Comparison of ENCODE assay signal across 19 cellular contexts in the genomic region with DNA sequence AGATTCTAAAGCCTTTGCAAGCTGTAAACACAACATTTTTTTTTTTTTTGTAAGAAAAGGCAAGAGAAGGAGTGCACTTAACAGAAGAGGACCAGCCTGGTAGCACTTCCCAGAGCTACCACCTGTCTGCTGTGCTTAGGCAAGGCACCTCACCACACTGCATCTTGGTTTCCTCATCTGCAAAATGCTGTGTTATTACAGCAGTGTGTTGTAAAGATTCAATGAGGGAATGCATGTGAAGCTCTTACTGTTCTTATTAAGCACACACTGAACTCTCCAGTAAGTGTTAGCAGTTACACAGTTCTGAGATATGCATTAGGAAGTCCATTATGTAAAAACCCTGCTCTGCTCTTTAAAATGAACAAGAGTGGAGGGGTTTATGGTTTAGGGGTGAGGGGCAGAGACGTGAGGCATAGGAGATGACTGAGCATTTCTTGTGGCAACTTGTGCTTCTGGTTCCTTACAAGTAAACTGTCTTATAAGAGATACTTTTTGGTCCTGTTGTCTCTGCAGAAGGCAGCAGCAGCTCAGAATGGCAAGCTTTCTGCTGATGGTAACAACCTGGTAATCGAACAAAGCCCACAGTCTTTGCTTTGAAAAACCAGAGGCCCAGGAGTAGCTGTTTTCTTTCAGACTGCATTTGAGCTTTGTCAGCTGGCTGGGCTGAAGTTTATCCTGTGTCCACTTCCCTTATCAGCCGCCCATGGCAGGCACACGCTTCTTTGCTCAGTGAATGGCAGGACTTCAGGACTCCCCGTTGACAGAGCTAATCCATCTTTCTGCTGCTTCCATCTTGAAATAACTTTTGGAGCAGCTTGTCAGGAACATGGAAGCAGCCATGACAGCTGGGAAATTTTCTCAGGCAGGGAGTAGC.
DNase-seq lines count a peak whose midpoint lies in the region; ATAC-seq, FAIRE-seq and TF ChIP-seq lines count a peak whose summit lies in the region.
"Had no signal": no experiment of that assay in that cellular context is flagged by ENCODE, and none has a peak within 500 bp of the region (broad histone marks: within the 10 kb centered on the region; RNA-seq: fewer than 3 reads in every experiment).

No MANE protein-coding gene starts in this region.

- TF ChIP-seq POLR2A in ovary (IDR thresholded peaks at IDR 0.05): no peak

- CTCF ChIA-PET in activated naive CD4-positive, alpha-beta T cell treated with anti-CD3 and anti-CD28 coated beads for 36 hours (lab: Charles Lee): interaction anchor here (1.8 to 2.6 kb wide), 2 partner anchors 11 to 48 kb away, joined by 6 to 15 read pairs; no protein-coding TSS in a partner anchor

- H3K4me1 Mint-ChIP-seq in astrocyte (ENCODE audit: low read depth, unreplicated experiment) (peaks cover 15% of the 10 kb centered on the region), T-helper 17 cell (no peaks in the 10 kb centered on the region)
- no peaks in the 10 kb centered on the region for H3K4me1 Mint-ChIP-seq in activated naive CD4-positive, alpha-beta T cell treated with anti-CD3 and anti-CD28 coated beads for 36 hours (ENCODE audit: low read depth)
- H3K4me1 Mint-ChIP-seq: activated CD4-positive, alpha-beta T cell treated with anti-CD3 and anti-CD28 coated beads for 36 hours; naive B cell had no signal

- H4K20me1 ChIP-seq in GM23248 (ENCODE audit: insufficient read depth) (no peaks in the 10 kb centered on the region), astrocyte (ENCODE audit: insufficient read depth, low read length) (no peaks in the 10 kb centered on the region)

- no peak for ATAC-seq in T-helper 17 cell
- ATAC-seq: activated CD4-positive, alpha-beta T cell treated with anti-CD3 and anti-CD28 coated beads for 36 hours had no signal

- H3K9ac ChIP-seq in GM23248 (peak overlapping the region; percentile 27; the same call in 1 of the 2 replicates), astrocyte (ENCODE audit: low read length) (peak overlapping the region; percentile 45)
- H3K9ac ChIP-seq: KMS-11 had no signal

- no peaks in the 10 kb centered on the region for H3K27me3 ChIP-seq in GM23248 (replicated peaks; ENCODE audit: insufficient read depth)
- no peaks in the 10 kb centered on the region for H3K27me3 ChIP-seq in astrocyte (ENCODE audit: insufficient read depth, low read length)
- peaks cover 15% of the 10 kb centered on the region for H3K27me3 ChIP-seq in left ventricle myocardium inferior (ENCODE audit: low read depth)
- no peaks in the 10 kb centered on the region for H3K27me3 ChIP-seq in ovary

- in situ Hi-C loops in GM23248 (cut with MboI): no loop called here

- H2AFZ ChIP-seq in GM23248 (no peak overlapping the region), astrocyte (ENCODE audit: low read depth, low read length) (no peak overlapping the region)

- no peak for DNase-seq in GM23248
- DNase-seq in astrocyte (ENCODE audit: low read depth): peak; percentile 29
- DNase-seq in left ventricle myocardium inferior: peak; percentile 59
- peak in 3 of 5 donors; percentile 22 to 36 (median 31) for DNase-seq in ovary
- DNase-seq in RCC 7860 (ENCODE audit: low spot score): no peak
- no peak for DNase-seq in SW480 (ENCODE audit: low spot score)
- no peak for DNase-seq in T-helper 17 cell
- no peak for DNase-seq in activated naive CD4-positive, alpha-beta T cell treated with anti-CD3 and anti-CD28 coated beads for 36 hours
- DNase-seq: activated CD4-positive, alpha-beta T cell treated with anti-CD3 and anti-CD28 coated beads for 36 hours; activated T-cell treated with anti-CD3 and anti-CD28 coated beads, Interleukin-2, amount 50 U/mL, for 1 hour; Calu3; dorsolateral prefrontal cortex; naive B cell; NCI-H146; NCI-H524 had no signal

- peaks cover 42% of the 10 kb centered on the region for H3K4me1 ChIP-seq in GM23248 (ENCODE audit: insufficient read depth)
- peaks cover 28% of the 10 kb centered on the region for H3K4me1 ChIP-seq in astrocyte (ENCODE audit: insufficient read depth, low read length)
- peaks cover 21% of the 10 kb centered on the region for H3K4me1 ChIP-seq in left ventricle myocardium inferior
- peaks cover 12% of the 10 kb centered on the region for H3K4me1 ChIP-seq in ovary (ENCODE audit: insufficient read depth)

- H3K27ac ChIP-seq in GM23248 (peak overlapping the region; percentile 43), astrocyte (ENCODE audit: low read depth, low read length) (peak overlapping the region; percentile 4), left ventricle myocardium inferior (replicated peaks) (peak overlapping the region; percentile 60), ovary (peak overlapping the region in 1 of 2 donors; percentile 8)
- H3K27ac ChIP-seq: dorsolateral prefrontal cortex, KMS-11, skin epidermis had no signal

- TF ChIP-seq CTCF in astrocyte (IDR thresholded peaks at IDR 0.05; ENCODE audit: insufficient read depth, low read depth, low read length) (no peak), left ventricle myocardium inferior (IDR thresholded peaks at IDR 0.05; ENCODE audit: borderline replicate concordance) (no peak), ovary (IDR thresholded peaks at IDR 0.05) (no peak)

- no peaks in the 10 kb centered on the region for H3K36me3 ChIP-seq in GM23248 (ENCODE audit: low read depth)
- H3K36me3 ChIP-seq in astrocyte (ENCODE audit: insufficient read depth, low read length): no peaks in the 10 kb centered on the region
- no peaks in the 10 kb centered on the region for H3K36me3 ChIP-seq in left ventricle myocardium inferior
- H3K36me3 ChIP-seq in ovary: no peaks in the 10 kb centered on the region

- H3K4me3 ChIP-seq in GM23248 (no peak overlapping the region), astrocyte (ENCODE audit: insufficient read depth, low read depth, low read length) (no peak overlapping the region), left ventricle myocardium inferior (no peak overlapping the region), ovary (no peak overlapping the region)
- H3K4me3 ChIP-seq: dorsolateral prefrontal cortex, skin epidermis had no signal

- H3K27me3 Mint-ChIP-seq in astrocyte (ENCODE audit: low read depth, unreplicated experiment) (no peaks in the 10 kb centered on the region), T-helper 17 cell (no peaks in the 10 kb centered on the region)
- no peaks in the 10 kb centered on the region for H3K27me3 Mint-ChIP-seq in activated naive CD4-positive, alpha-beta T cell treated with anti-CD3 and anti-CD28 coated beads for 36 hours (ENCODE audit: low read depth)
- H3K27me3 Mint-ChIP-seq: activated CD4-positive, alpha-beta T cell treated with anti-CD3 and anti-CD28 coated beads for 36 hours; naive B cell had no signal

- 84 to 89% methylated on average over 5 of the region's 5 CpGs for WGBS in GM23248 (ENCODE audit: low coverage in 1 of 2, low lambda C conversion rate in 2 of 2, missing lambda C conversion rate in 2 of 2), 2 experiments
- 21 to 29% (median 28%) methylated on average over 5 of the region's 5 CpGs for WGBS in ovary, 3 donors

- peaks cover 46% of the 10 kb centered on the region for H3F3A ChIP-seq in GM23248 (ENCODE audit: insufficient read depth)

- peaks cover 2% of the 10 kb centered on the region for H3K9me3 Mint-ChIP-seq in astrocyte (ENCODE audit: unreplicated experiment)
- H3K9me3 Mint-ChIP-seq in activated naive CD4-positive, alpha-beta T cell treated with anti-CD3 and anti-CD28 coated beads for 36 hours: no peaks in the 10 kb centered on the region

- no peaks in the 10 kb centered on the region for H3K9me2 ChIP-seq in GM23248 (ENCODE audit: insufficient read depth)

- H3K36me3 Mint-ChIP-seq in astrocyte (ENCODE audit: low read depth, unreplicated experiment) (no peaks in the 10 kb centered on the region), T-helper 17 cell (ENCODE audit: low read depth) (no peaks in the 10 kb centered on the region)
- no peaks in the 10 kb centered on the region for H3K36me3 Mint-ChIP-seq in activated naive CD4-positive, alpha-beta T cell treated with anti-CD3 and anti-CD28 coated beads for 36 hours (ENCODE audit: low read depth)
- H3K36me3 Mint-ChIP-seq: naive B cell had no signal

- H3K79me2 ChIP-seq in GM23248 (ENCODE audit: insufficient read depth) (no peaks in the 10 kb centered on the region), astrocyte (ENCODE audit: insufficient read depth, low read length) (no peaks in the 10 kb centered on the region)

- intact Hi-C loops in left ventricle myocardium inferior (cut with micrococcal nuclease): no loop called here
- intact Hi-C loops in ovary (cut with DNase I): no loop called here
- intact Hi-C loops in activated naive CD4-positive, alpha-beta T cell treated with anti-CD3 and anti-CD28 coated beads for 36 hours (cut with micrococcal nuclease): loop anchor here (1.0 kb wide), 1 partner anchor 49 kb away; no protein-coding TSS in a partner anchor

- H3K4me3 Mint-ChIP-seq in astrocyte (ENCODE audit: unreplicated experiment) (no peak overlapping the region), T-helper 17 cell (no peak overlapping the region)
- H3K4me3 Mint-ChIP-seq in activated naive CD4-positive, alpha-beta T cell treated with anti-CD3 and anti-CD28 coated beads for 36 hours: no peak overlapping the region
- H3K4me3 Mint-ChIP-seq: activated CD4-positive, alpha-beta T cell treated with anti-CD3 and anti-CD28 coated beads for 36 hours; naive B cell had no signal

- no peak for FAIRE-seq in astrocyte (lab: Jason Lieb, UNC)
- FAIRE-seq in RCC 7860 (lab: Jason Lieb, UNC): no peak
- FAIRE-seq: frontal cortex, H1 had no signal

- H3K4me2 ChIP-seq in GM23248 (ENCODE audit: unreplicated experiment) (peak overlapping the region; percentile 43), astrocyte (ENCODE audit: low read length) (peak overlapping the region; percentile 26)
- H3K4me2 ChIP-seq: KMS-11 had no signal

- H3K9me3 ChIP-seq in GM23248 (ENCODE audit: low read depth) (no peaks in the 10 kb centered on the region), astrocyte (ENCODE audit: insufficient read depth, low read depth, low read length) (no peaks in the 10 kb centered on the region), left ventricle myocardium inferior (replicated peaks) (no peaks in the 10 kb centered on the region), ovary (no peaks in the 10 kb centered on the region), T-helper 17 cell (ENCODE audit: control insufficient read depth, low read length, poor library complexity, severe bottlenecking) (no peaks in the 10 kb centered on the region)

- TF ChIP-seq EP300 in ovary (IDR thresholded peaks at IDR 0.05): no peak

- H3K27ac Mint-ChIP-seq in astrocyte (ENCODE audit: unreplicated experiment) (peak overlapping the region; percentile 21), T-helper 17 cell (no peak overlapping the region)
- H3K27ac Mint-ChIP-seq in activated naive CD4-positive, alpha-beta T cell treated with anti-CD3 and anti-CD28 coated beads for 36 hours: no peak overlapping the region
- H3K27ac Mint-ChIP-seq: activated CD4-positive, alpha-beta T cell treated with anti-CD3 and anti-CD28 coated beads for 36 hours had no signal

Comparison
In these comparisons a context has a peak if more than half of its experiments do, and no peak if none do; other contexts are left out.
1. DNase-seq: peak in astrocyte (single experiment), left ventricle myocardium inferior (single experiment) and ovary (3 of 5); none in GM23248 (single experiment), RCC 7860 (single experiment), SW480 (single experiment), T-helper 17 cell (0 of 3) and activated naive CD4-positive, alpha-beta T cell treated with anti-CD3 and anti-CD28 coated beads for 36 hours (single experiment).